1 cellular context compared by ENCODE assay signal in genomic region chr20:61810066-61810708, GRCh38.
TF ChIP-seq lines count a peak whose summit lies in the region.

No MANE protein-coding gene starts in this region.

TF ChIP-seq in WTC11, 78 proteins besides CTCF, POLR2A, EP300 and RAD21 (continued from another document):
- TF ChIP-seq SMAD3 (CRISPR knock-in tag; IDR thresholded peaks at IDR 0.05; ENCODE audit: borderline replicate concordance): no peak
- no peak for TF ChIP-seq OVOL2 (CRISPR knock-in tag; IDR thresholded peaks at IDR 0.05; ENCODE audit: borderline replicate concordance)
- TF ChIP-seq FOXP4 (CRISPR knock-in tag; IDR thresholded peaks at IDR 0.05): no peak
- TF ChIP-seq ZNF425 (CRISPR knock-in tag; conservative IDR thresholded peaks at IDR 0.05): no peak
- no peak for TF ChIP-seq TEAD1 (CRISPR knock-in tag; IDR thresholded peaks at IDR 0.05)
- no peak for TF ChIP-seq ZNF232 (CRISPR knock-in tag; IDR thresholded peaks at IDR 0.05)
